In genomic region chr4:21869978-21870745, GRCh38 we compare ENCODE assay signal across 23 cellular contexts.
"Had no signal": no experiment of that assay in that cellular context is flagged by ENCODE, and none has a peak within 500 bp of the region (broad histone marks: within the 10 kb centered on the region; RNA-seq: fewer than 3 reads in every experiment).

No MANE protein-coding gene starts in this region.

- H3K9me3 Mint-ChIP-seq: endodermal cell, neural crest cell, type B pancreatic cell had no signal

- H3K36me3 ChIP-seq: colonic mucosa, gastrocnemius medialis, heart right ventricle, right lobe of liver, suprapubic skin, thyroid gland had no signal

- H3K4me1 Mint-ChIP-seq: natural killer cell; neural crest cell; stimulated activated effector memory CD8-positive, alpha-beta T cell treated with anti-CD3 and anti-CD28 coated beads, Interleukin-12 subunit alpha, Interleukin-12 subunit beta, amount 100 ng/mL, for 72 hours had no signal

- H3K4me3 ChIP-seq: colonic mucosa, gastrocnemius medialis, heart right ventricle, mucosa of descending colon, psoas muscle, right lobe of liver, suprapubic skin, thyroid gland had no signal

- H3K4me3 Mint-ChIP-seq: endodermal cell; natural killer cell; neural crest cell; stimulated activated effector memory CD8-positive, alpha-beta T cell treated with anti-CD3 and anti-CD28 coated beads, Interleukin-12 subunit alpha, Interleukin-12 subunit beta, amount 100 ng/mL, for 72 hours; type B pancreatic cell had no signal

- H3K36me3 Mint-ChIP-seq: stimulated activated effector memory CD8-positive, alpha-beta T cell treated with anti-CD3 and anti-CD28 coated beads, Interleukin-12 subunit alpha, Interleukin-12 subunit beta, amount 100 ng/mL, for 72 hours; type B pancreatic cell had no signal

- H3K4me1 ChIP-seq: colonic mucosa, gastrocnemius medialis, heart right ventricle, psoas muscle, right lobe of liver, suprapubic skin, thyroid gland had no signal

- H3K27ac ChIP-seq: colonic mucosa, gastrocnemius medialis, heart right ventricle, psoas muscle, right lobe of liver, suprapubic skin, thyroid gland had no signal

- ATAC-seq: esophagus mucosa; gastrocnemius medialis; heart right ventricle; mucosa of descending colon; natural killer cell; psoas muscle; right lobe of liver; stimulated activated effector memory CD8-positive, alpha-beta T cell treated with anti-CD3 and anti-CD28 coated beads, Interleukin-12 subunit alpha, Interleukin-12 subunit beta, amount 100 ng/mL, for 72 hours; stimulated activated naive CD8-positive, alpha-beta T cell treated with anti-CD3 and anti-CD28 coated beads, Interleukin-15, Interleukin-2, amounts not matched to agents 100 U/mL and 50 U/mL, for 24 hours had no signal

- DNase-seq: colonic mucosa; dermis blood vessel endothelial cell; effector CD4-positive, alpha-beta T cell; endodermal cell; gastrocnemius medialis; heart right ventricle; hypothalamus; kidney glomerular epithelial cell; mucosa of descending colon; natural killer cell; nucleus accumbens; psoas muscle; retina; right lobe of liver; stimulated activated CD4-positive, alpha-beta T cell treated with anti-CD3 and anti-CD28 coated beads, Interleukin-4, amount 100 ng/mL, for 1 hour; stimulated activated CD8-positive, alpha-beta memory T cell treated with anti-CD3 and anti-CD28 coated beads, Interleukin-4, amount 100 ng/mL, for 48 hours; stimulated activated naive CD8-positive, alpha-beta T cell treated with anti-CD3 and anti-CD28 coated beads, Interleukin-15, Interleukin-2, amounts not matched to agents 100 U/mL and 50 U/mL, for 24 hours; thyroid gland had no signal

- H3K27ac Mint-ChIP-seq: endodermal cell; natural killer cell; stimulated activated effector memory CD8-positive, alpha-beta T cell treated with anti-CD3 and anti-CD28 coated beads, Interleukin-12 subunit alpha, Interleukin-12 subunit beta, amount 100 ng/mL, for 72 hours; type B pancreatic cell had no signal

- H3K27me3 Mint-ChIP-seq: type B pancreatic cell had no signal

- H3K9me3 ChIP-seq: colonic mucosa, gastrocnemius medialis, mucosa of descending colon, psoas muscle, right lobe of liver, suprapubic skin, thyroid gland had no signal

- H3K27me3 ChIP-seq: colonic mucosa, gastrocnemius medialis, heart right ventricle, right lobe of liver, suprapubic skin, thyroid gland had no signal
